Comparison of ENCODE assay signal across 8 cellular contexts in the genomic region with DNA sequence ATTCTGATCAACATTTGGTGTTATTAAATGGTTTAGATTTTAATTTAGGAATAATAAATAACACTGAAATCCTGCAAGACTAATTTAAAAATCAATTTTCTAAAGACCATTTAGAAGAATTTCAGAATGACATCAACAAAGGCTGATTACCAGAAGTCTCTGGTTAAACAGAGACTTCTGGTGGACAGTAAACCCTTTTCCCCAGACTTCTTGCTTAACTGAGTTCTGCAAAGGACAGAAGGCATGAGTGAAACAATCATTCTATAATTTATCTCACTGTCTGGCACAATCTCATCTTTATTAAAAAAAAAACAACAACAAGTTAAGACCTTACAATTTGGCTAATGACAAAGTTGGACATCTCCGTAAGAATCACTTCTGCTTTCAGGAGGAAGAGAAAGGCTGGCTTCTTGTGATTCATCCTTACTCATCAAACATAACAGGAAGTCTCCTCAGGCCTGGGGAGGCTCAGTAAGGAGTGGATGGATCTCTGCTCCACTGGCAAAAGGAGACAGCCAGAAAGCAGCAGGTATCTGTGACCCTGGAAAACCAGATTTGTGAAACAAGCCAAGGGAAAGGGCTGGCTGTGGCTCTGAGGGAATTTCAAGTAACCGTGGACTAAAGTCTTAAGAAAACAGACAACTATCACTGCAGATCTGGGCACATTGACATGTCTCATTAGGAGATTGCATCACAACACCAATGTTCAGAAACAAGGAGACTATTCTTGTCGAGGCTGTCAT. TPM values are rescaled to one million over a fixed set of nuclear protein-coding genes. Genes with fewer than 3 reads are reported as not detected.
DNase-seq lines count a peak whose midpoint lies in the region; ATAC-seq and TF ChIP-seq lines count a peak whose summit lies in the region.

No MANE protein-coding gene starts in this region.

- H3K9me3 Mint-ChIP-seq in CD14-positive monocyte (peaks cover 0 to 3% (median 3%) of the 10 kb centered on the region in 7 donors), nephron progenitor cell (no peaks in the 10 kb centered on the region)

- peak overlapping the region; percentile 72 to 91 for H3K4me3 Mint-ChIP-seq in CD14-positive monocyte
- no peak overlapping the region for H3K4me3 Mint-ChIP-seq in nephron progenitor cell

- peaks cover 0 to 5% (median 0%) of the 10 kb centered on the region in 3 donors for H3K27me3 Mint-ChIP-seq in CD14-positive monocyte (ENCODE audit: low read depth in 3 of 3)
- peaks cover 4% of the 10 kb centered on the region for H3K27me3 Mint-ChIP-seq in nephron progenitor cell (ENCODE audit: low read depth, poor library complexity)

- H3K36me3 Mint-ChIP-seq in CD14-positive monocyte, result peaks cover 0 to 2% of the 10 kb centered on the region in 2 donors
- no peaks in the 10 kb centered on the region for H3K36me3 Mint-ChIP-seq in nephron progenitor cell (ENCODE audit: low read depth)

- peak overlapping the region; percentile 97 to 100 (median 100) for H3K27ac Mint-ChIP-seq in CD14-positive monocyte
- no peak overlapping the region for H3K27ac Mint-ChIP-seq in nephron progenitor cell

- H3K4me3 ChIP-seq in epithelial cell of proximal tubule (ENCODE audit: low read depth, low read length) (peak overlapping the region; percentile 27), neutrophil (ENCODE audit: low read depth in 1 of 2, low read length in 1 of 2) (peak overlapping the region; percentile 69 to 77)

- peaks cover 47% of the 10 kb centered on the region for H3K4me1 Mint-ChIP-seq in CD14-positive monocyte
- H3K4me1 Mint-ChIP-seq in nephron progenitor cell, result peaks cover 9% of the 10 kb centered on the region

- peak; percentile 52 for ATAC-seq in GM21360 (IDR thresholded peaks at IDR 0.05; ENCODE audit: unreplicated experiment)

- H3K27ac ChIP-seq in neutrophil, result peak overlapping the region; percentile 96

- no peaks in the 10 kb centered on the region for H3K27me3 ChIP-seq in neutrophil

- H3K9me3 ChIP-seq in neutrophil, result no peaks in the 10 kb centered on the region

- TF ChIP-seq CTCF in CD14-positive monocyte (IDR thresholded peaks at IDR 0.05), result no peak
- TF ChIP-seq CTCF in epithelial cell of proximal tubule (conservative IDR thresholded peaks at IDR 0.05; ENCODE audit: low read depth, low read length), result no peak
- TF ChIP-seq CTCF in neutrophil (IDR thresholded peaks at IDR 0.05), result no peak
- no peak for TF ChIP-seq CTCF in nephron progenitor cell (IDR thresholded peaks at IDR 0.05)

- H3K4me1 ChIP-seq in neutrophil (ENCODE audit: control insufficient read depth in 1 of 2, insufficient read depth in 1 of 2, low read depth in 1 of 2, low read length in 1 of 2), result peaks cover 63 to 73% of the 10 kb centered on the region in 2 experiments

- DNase-seq in CD14-positive monocyte (ENCODE audit: low spot score) (peak; percentile 87), HK-2 (ENCODE audit: unreplicated experiment) (peak; percentile 60), UCSD-AML1 (lab: John Stamatoyannopoulos, UW; ENCODE audit: unreplicated experiment) (peak; percentile 25), epithelial cell of proximal tubule (ENCODE audit: low read depth) (peak; percentile 85), DMS153 treated with DMSO at 0.1 percent for 48 hours (lab: John Stamatoyannopoulos, UW; ENCODE audit: unreplicated experiment) (no peak), nephron progenitor cell (no peak)

- H3K36me3 ChIP-seq in neutrophil, result no peaks in the 10 kb centered on the region

- intact Hi-C loops in CD14-positive monocyte (cut with micrococcal nuclease), result loop anchor here (2.0 to 10.0 kb wide), 6 partner anchors 41 to 780 kb away; a partner anchor contains a TSS

RNA-seq across cellular contexts. Expression of a gene that starts 0.9 kb away (rescaled TPM):
- 10 to 100 TPM in 1 of 2 donors, 1 to 10 TPM in 1; 7.7 to 11.5 TPM for polyA plus RNA-seq in CD14-positive monocyte
- total RNA-seq in epithelial cell of proximal tubule, result 0.22 and 0.29 TPM in 2 replicates

RNA-seq across cellular contexts. Expression of a gene that starts 10.1 kb away (rescaled TPM):
- 1 to 10 TPM; 3.2 to 4.1 TPM for polyA plus RNA-seq in CD14-positive monocyte
- 60.6 and 61.5 TPM in 2 replicates for total RNA-seq in epithelial cell of proximal tubule

RNA-seq across cellular contexts. Expression of a gene that starts 52.9 kb away (rescaled TPM):
- 100 to 1,000 TPM in 1 of 2 donors, 10 to 100 TPM in 1; 62.2 to 117 TPM for polyA plus RNA-seq in CD14-positive monocyte
- total RNA-seq in epithelial cell of proximal tubule, result 0.51 and 0.98 TPM in 2 replicates

Comparison
In these comparisons a context has a peak if more than half of its experiments do, and no peak if none do; other contexts are left out.
1. DNase-seq: peak in CD14-positive monocyte (single experiment), HK-2 (single experiment), UCSD-AML1 (single experiment) and epithelial cell of proximal tubule (single experiment); none in DMS153 treated with DMSO at 0.1 percent for 48 hours (single experiment) and nephron progenitor cell (single experiment).